8 cellular contexts compared by ENCODE assay signal in genomic region chr3:13896473-13897154, GRCh38.
DNase-seq lines count a peak whose midpoint lies in the region; ATAC-seq and TF ChIP-seq lines count a peak whose summit lies in the region.

No MANE protein-coding gene starts in this region.

- H3K9ac ChIP-seq in duodenal mucosa (ENCODE audit: low read depth in 1 of 2, low read length in 2 of 2): peak overlapping the region; percentile 83

- no peak overlapping the region for H3K27ac Mint-ChIP-seq in memory B cell
- H3K27ac Mint-ChIP-seq in stimulated activated naive CD8-positive, alpha-beta T cell treated with anti-CD3 and anti-CD28 coated beads, Interleukin-15, Interleukin-2, amounts not matched to agents 100 ng/mL and 50 ng/mL, for 24 hours: no peak overlapping the region

- peaks cover 18% of the 10 kb centered on the region for H3K27me3 Mint-ChIP-seq in memory B cell
- H3K27me3 Mint-ChIP-seq in stimulated activated naive CD8-positive, alpha-beta T cell treated with anti-CD3 and anti-CD28 coated beads, Interleukin-15, Interleukin-2, amounts not matched to agents 100 ng/mL and 50 ng/mL, for 24 hours: no peaks in the 10 kb centered on the region

- TF ChIP-seq CTCF in C4-2B (conservative IDR thresholded peaks at IDR 0.05): peak; percentile 89
- peak; percentile 73 for TF ChIP-seq CTCF in WERI-Rb-1 (IDR thresholded peaks at IDR 0.05; ENCODE audit: low read depth, low read length)

- H3K27ac ChIP-seq in C4-2B: no peak overlapping the region
- no peak overlapping the region for H3K27ac ChIP-seq in WERI-Rb-1
- no peak overlapping the region for H3K27ac ChIP-seq in duodenal mucosa (ENCODE audit: low read depth, low read length)

- no peaks in the 10 kb centered on the region for H3K36me3 ChIP-seq in WERI-Rb-1
- no peaks in the 10 kb centered on the region for H3K36me3 ChIP-seq in duodenal mucosa (ENCODE audit: control insufficient read depth in 1 of 2, insufficient read depth in 2 of 2, low read length in 2 of 2)

- H3K4me3 ChIP-seq in WERI-Rb-1 (ENCODE audit: low read depth, low read length) (no peak overlapping the region), duodenal mucosa (ENCODE audit: low read depth in 1 of 2, low read length in 2 of 2) (peak overlapping the region; percentile 79)

- DNase-seq in NCI-H1694 (lab: John Stamatoyannopoulos, UW): peak; percentile 41
- peak; percentile 64 for DNase-seq in WERI-Rb-1
- peak in 1 of 2 donors; percentile 31 for DNase-seq in memory B cell (ENCODE audit: low spot score in 2 of 2)
- DNase-seq in epidermal melanocyte (ENCODE audit: insufficient read length, low spot score): no peak

- peaks cover 9% of the 10 kb centered on the region for H3K4me1 Mint-ChIP-seq in memory B cell
- H3K4me1 Mint-ChIP-seq in stimulated activated naive CD8-positive, alpha-beta T cell treated with anti-CD3 and anti-CD28 coated beads, Interleukin-15, Interleukin-2, amounts not matched to agents 100 ng/mL and 50 ng/mL, for 24 hours (ENCODE audit: low read depth): peaks cover 17% of the 10 kb centered on the region

- ATAC-seq in GM21423 (IDR thresholded peaks at IDR 0.05; ENCODE audit: unreplicated experiment): peak; percentile 34
- peak; percentile 48 for ATAC-seq in memory B cell (ENCODE audit: low read depth)

- H3K9me3 ChIP-seq in WERI-Rb-1 (ENCODE audit: severe bottlenecking) (peaks cover 18% of the 10 kb centered on the region), duodenal mucosa (ENCODE audit: control insufficient read depth in 1 of 2, low read length in 2 of 2) (peaks cover 6 to 15% of the 10 kb centered on the region in 2 donors)

- peaks cover 8 to 16% of the 10 kb centered on the region in 2 donors for H3K4me1 ChIP-seq in duodenal mucosa (ENCODE audit: control insufficient read depth in 1 of 2, insufficient read depth in 2 of 2, low read length in 2 of 2)

- H3K4me3 Mint-ChIP-seq in memory B cell: peak overlapping the region; percentile 84
- H3K4me3 Mint-ChIP-seq in stimulated activated naive CD8-positive, alpha-beta T cell treated with anti-CD3 and anti-CD28 coated beads, Interleukin-15, Interleukin-2, amounts not matched to agents 100 ng/mL and 50 ng/mL, for 24 hours: peak overlapping the region; percentile 85

- peaks cover 20% of the 10 kb centered on the region for H3K9me3 Mint-ChIP-seq in memory B cell
- peaks cover 31% of the 10 kb centered on the region for H3K9me3 Mint-ChIP-seq in stimulated activated naive CD8-positive, alpha-beta T cell treated with anti-CD3 and anti-CD28 coated beads, Interleukin-15, Interleukin-2, amounts not matched to agents 100 ng/mL and 50 ng/mL, for 24 hours

- H3K27me3 ChIP-seq in WERI-Rb-1 (ENCODE audit: insufficient read depth, low read depth, severe bottlenecking): peaks cover 49% of the 10 kb centered on the region
- peaks cover 0 to 4% of the 10 kb centered on the region in 2 donors for H3K27me3 ChIP-seq in duodenal mucosa (ENCODE audit: control insufficient read depth in 1 of 2, insufficient read depth in 2 of 2, low read length in 2 of 2)

- H3K36me3 Mint-ChIP-seq in memory B cell: peaks cover 12% of the 10 kb centered on the region
- peaks cover 28% of the 10 kb centered on the region for H3K36me3 Mint-ChIP-seq in stimulated activated naive CD8-positive, alpha-beta T cell treated with anti-CD3 and anti-CD28 coated beads, Interleukin-15, Interleukin-2, amounts not matched to agents 100 ng/mL and 50 ng/mL, for 24 hours (ENCODE audit: low read depth)
